Comparison of ENCODE assay signal across 23 cellular contexts in genomic region chr13:24564881-24565280, GRCh38. TPM values are rescaled to one million over a fixed set of nuclear protein-coding genes. Genes with fewer than 3 reads are reported as not detected.
DNase-seq lines count a peak whose midpoint lies in the region; ATAC-seq lines count a peak whose summit lies in the region.
"Had no signal": no experiment of that assay in that cellular context is flagged by ENCODE, and none has a peak within 500 bp of the region (broad histone marks: within the 10 kb centered on the region; RNA-seq: fewer than 3 reads in every experiment).

No MANE protein-coding gene starts in this region.

- H3K4me1 Mint-ChIP-seq in IgD-negative memory B cell, result peaks cover 10 to 16% (median 15%) of the 10 kb centered on the region in 3 donors
- H3K4me1 Mint-ChIP-seq in stimulated activated memory B cell treated with anti-CD40 and anti-IgM and Interleukin-4, amounts not matched to agents 10 μg/mL and 1 μg/mL and 100 μg/mL, for 72 hours, result peaks cover 9% of the 10 kb centered on the region

- no peaks in the 10 kb centered on the region for H3K9me3 Mint-ChIP-seq in IgD-negative memory B cell
- no peaks in the 10 kb centered on the region for H3K9me3 Mint-ChIP-seq in stimulated activated memory B cell treated with anti-CD40 and anti-IgM and Interleukin-4, amounts not matched to agents 10 μg/mL and 1 μg/mL and 100 μg/mL, for 72 hours
- H3K9me3 Mint-ChIP-seq: activated CD4-positive, alpha-beta memory T cell treated with anti-CD3 and anti-CD28 coated beads for 36 hours; CD8-positive, alpha-beta T cell; dendritic cell treated with granulocyte-macrophage colony-stimulating factor and Interleukin-4, amounts not matched to agents 40 ng/mL and 50 ng/mL, for 4 days; HFFc6 had no signal

- no peak for DNase-seq in NCI-H1105 (lab: John Stamatoyannopoulos, UW)
- DNase-seq in SW 1271 (lab: John Stamatoyannopoulos, UW), result no peak
- DNase-seq in activated CD8-positive, alpha-beta memory T cell treated with anti-CD3 and anti-CD28 coated beads, Interleukin-2, amount 50 U/mL, for 4 hours, result no peak
- no peak for DNase-seq in stimulated activated naive CD4-positive, alpha-beta T cell treated with Interleukin-2 at 50 U/mL for 16 hours (lab: John Stamatoyannopoulos, UW)
- DNase-seq: activated CD4-positive, alpha-beta memory T cell treated with anti-CD3 and anti-CD28 coated beads for 36 hours; activated T-cell treated with anti-CD3 and anti-CD28 coated beads, Interleukin-2, amount 50 U/mL, for 1 hour; adrenal gland; CD8-positive, alpha-beta T cell; DMS53; heart left ventricle; HFFc6; left ventricle myocardium inferior; NCI-H1092; NCI-H2081; NCI-H510A treated with DMSO at 0.1 percent for 48 hours; SK-N-SH; stimulated activated CD4-positive, alpha-beta T cell treated with anti-CD3 and anti-CD28 coated beads, Interleukin-4, amount 100 ng/mL, for 1 hour; upper lobe of left lung had no signal

- H3K27me3 Mint-ChIP-seq in IgD-negative memory B cell, result peaks cover 19% of the 10 kb centered on the region
- H3K27me3 Mint-ChIP-seq in stimulated activated memory B cell treated with anti-CD40 and anti-IgM and Interleukin-4, amounts not matched to agents 10 μg/mL and 1 μg/mL and 100 μg/mL, for 72 hours, result peaks cover 7% of the 10 kb centered on the region

- peak overlapping the region; percentile 9 to 56 (median 20) for H3K27ac Mint-ChIP-seq in IgD-negative memory B cell
- H3K27ac Mint-ChIP-seq in stimulated activated memory B cell treated with anti-CD40 and anti-IgM and Interleukin-4, amounts not matched to agents 10 μg/mL and 1 μg/mL and 100 μg/mL, for 72 hours, result no peak overlapping the region
- H3K27ac Mint-ChIP-seq: activated CD4-positive, alpha-beta memory T cell treated with anti-CD3 and anti-CD28 coated beads for 36 hours; CD8-positive, alpha-beta T cell; dendritic cell treated with granulocyte-macrophage colony-stimulating factor and Interleukin-4, amounts not matched to agents 40 ng/mL and 50 ng/mL, for 4 days; HFFc6 had no signal

- ATAC-seq in GM18861 (IDR thresholded peaks at IDR 0.05; ENCODE audit: unreplicated experiment) (peak; percentile 54), GM21526 (IDR thresholded peaks at IDR 0.05; ENCODE audit: low FRiP score, unreplicated experiment) (peak; percentile 69)
- peak; percentile 66 for ATAC-seq in stimulated activated memory B cell treated with anti-CD40 and anti-IgM and Interleukin-4, amounts not matched to agents 10 μg/mL and 1 μg/mL and 100 μg/mL, for 72 hours
- ATAC-seq: CD8-positive, alpha-beta T cell; heart left ventricle had no signal

- no peaks in the 10 kb centered on the region for H3K36me3 Mint-ChIP-seq in IgD-negative memory B cell
- H3K36me3 Mint-ChIP-seq in stimulated activated memory B cell treated with anti-CD40 and anti-IgM and Interleukin-4, amounts not matched to agents 10 μg/mL and 1 μg/mL and 100 μg/mL, for 72 hours, result no peaks in the 10 kb centered on the region
- H3K36me3 Mint-ChIP-seq: activated CD4-positive, alpha-beta memory T cell treated with anti-CD3 and anti-CD28 coated beads for 36 hours; CD8-positive, alpha-beta T cell had no signal

- H3K4me3 Mint-ChIP-seq in IgD-negative memory B cell, result peak overlapping the region in 2 of 4 donors; percentile 36 to 67
- peak overlapping the region; percentile 6 for H3K4me3 Mint-ChIP-seq in stimulated activated memory B cell treated with anti-CD40 and anti-IgM and Interleukin-4, amounts not matched to agents 10 μg/mL and 1 μg/mL and 100 μg/mL, for 72 hours
- H3K4me3 Mint-ChIP-seq: activated CD4-positive, alpha-beta memory T cell treated with anti-CD3 and anti-CD28 coated beads for 36 hours; CD8-positive, alpha-beta T cell; dendritic cell treated with granulocyte-macrophage colony-stimulating factor and Interleukin-4, amounts not matched to agents 40 ng/mL and 50 ng/mL, for 4 days; HFFc6 had no signal

RNA-seq across cellular contexts. Expression of gene PARP4, which starts 52.3 kb away (rescaled TPM):
- 44.3 TPM for polyA plus RNA-seq in IgD-negative memory B cell
